8 cellular contexts compared by ENCODE assay signal in genomic region chr3:114809668-114810413, GRCh38.
DNase-seq lines count a peak whose midpoint lies in the region; ATAC-seq lines count a peak whose summit lies in the region.

No MANE protein-coding gene starts in this region.

- H3K27me3 Mint-ChIP-seq in activated naive CD8-positive, alpha-beta T cell, result no peaks in the 10 kb centered on the region
- H3K27me3 Mint-ChIP-seq in stimulated activated memory B cell treated with anti-CD40 and anti-IgM and Interleukin-4, amounts not matched to agents 10 μg/mL and 1 μg/mL and 100 μg/mL, for 72 hours, result no peaks in the 10 kb centered on the region

- H3K9me3 Mint-ChIP-seq in activated naive CD8-positive, alpha-beta T cell (ENCODE audit: low read depth), result no peaks in the 10 kb centered on the region
- H3K9me3 Mint-ChIP-seq in stimulated activated memory B cell treated with anti-CD40 and anti-IgM and Interleukin-4, amounts not matched to agents 10 μg/mL and 1 μg/mL and 100 μg/mL, for 72 hours, result peaks cover 2% of the 10 kb centered on the region

- no peak overlapping the region for H3K4me3 Mint-ChIP-seq in activated naive CD8-positive, alpha-beta T cell
- H3K4me3 Mint-ChIP-seq in stimulated activated memory B cell treated with anti-CD40 and anti-IgM and Interleukin-4, amounts not matched to agents 10 μg/mL and 1 μg/mL and 100 μg/mL, for 72 hours, result peak overlapping the region; percentile 48

- peak; percentile 0 for DNase-seq in activated CD8-positive, alpha-beta memory T cell treated with anti-CD3 and anti-CD28 coated beads, Interleukin-2, amount 50 U/mL, for 1 hour (ENCODE audit: extremely low read depth)
- DNase-seq in activated CD8-positive, alpha-beta memory T cell treated with anti-CD3 and anti-CD28 coated beads for 24 hours, result no peak
- DNase-seq in SK-N-DZ (ENCODE audit: low spot score) (no peak), NCI-H1694 treated with DMSO at 0.1 percent for 48 hours (lab: John Stamatoyannopoulos, UW) (no peak)
- DNase-seq in stimulated activated CD4-positive, alpha-beta T cell treated with anti-CD3 and anti-CD28 coated beads, Interleukin-1b, Interleukin-23, amount 100 ng/mL, for 48 hours, result no peak

- peaks cover 15% of the 10 kb centered on the region for H3K36me3 Mint-ChIP-seq in activated naive CD8-positive, alpha-beta T cell
- H3K36me3 Mint-ChIP-seq in stimulated activated memory B cell treated with anti-CD40 and anti-IgM and Interleukin-4, amounts not matched to agents 10 μg/mL and 1 μg/mL and 100 μg/mL, for 72 hours, result peaks cover 15% of the 10 kb centered on the region

- H3K27ac Mint-ChIP-seq in activated naive CD8-positive, alpha-beta T cell, result peak overlapping the region; percentile 62
- H3K27ac Mint-ChIP-seq in stimulated activated memory B cell treated with anti-CD40 and anti-IgM and Interleukin-4, amounts not matched to agents 10 μg/mL and 1 μg/mL and 100 μg/mL, for 72 hours, result peak overlapping the region; percentile 71

- peak; percentile 100 for ATAC-seq in HG02938 (IDR thresholded peaks at IDR 0.05; ENCODE audit: unreplicated experiment)
- ATAC-seq in stimulated activated memory B cell treated with anti-CD40 and anti-IgM and Interleukin-4, amounts not matched to agents 10 μg/mL and 1 μg/mL and 100 μg/mL, for 72 hours, result peak; percentile 92

- peaks cover 9% of the 10 kb centered on the region for H3K4me1 Mint-ChIP-seq in activated naive CD8-positive, alpha-beta T cell (ENCODE audit: low read depth)
- peaks cover 17% of the 10 kb centered on the region for H3K4me1 Mint-ChIP-seq in stimulated activated memory B cell treated with anti-CD40 and anti-IgM and Interleukin-4, amounts not matched to agents 10 μg/mL and 1 μg/mL and 100 μg/mL, for 72 hours
